In the genomic region with DNA sequence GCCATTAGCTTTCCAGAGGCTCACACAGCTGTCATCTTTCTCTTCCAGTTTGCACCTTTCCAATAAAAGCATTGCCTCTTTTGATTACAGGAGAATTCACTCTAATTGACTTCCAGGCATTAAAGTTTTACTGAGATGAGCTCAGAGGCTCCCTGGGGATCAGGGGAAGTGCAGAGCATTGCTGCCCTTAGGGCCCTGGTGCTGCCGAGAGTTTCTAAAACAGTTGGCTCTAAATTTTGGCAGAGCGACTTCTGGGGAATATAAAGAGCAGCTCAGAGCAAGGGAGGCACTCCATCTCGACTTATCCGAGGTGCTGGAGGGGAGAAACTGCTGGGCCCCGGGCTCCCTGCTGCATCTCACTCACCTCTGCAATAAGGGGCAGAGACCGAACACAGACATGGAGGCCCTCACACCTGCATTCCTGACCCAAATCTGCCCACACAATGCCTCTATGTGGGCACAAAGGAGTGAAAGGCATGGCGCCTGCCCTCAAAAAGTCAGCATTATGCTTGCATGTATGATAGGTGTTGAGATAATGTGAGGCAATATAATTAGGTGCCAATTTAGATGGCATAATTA, we compare ENCODE assay signal across 14 cellular contexts.
"Had no signal": no experiment of that assay in that cellular context is flagged by ENCODE, and none has a peak within 500 bp of the region (broad histone marks: within the 10 kb centered on the region; RNA-seq: fewer than 3 reads in every experiment).

No MANE protein-coding gene starts in this region.

- H3K4me3 ChIP-seq: esophagus muscularis mucosa, heart right ventricle, left lung, skin epidermis, thyroid gland had no signal

- H3K27me3 ChIP-seq: left lung, thyroid gland had no signal

- H3K4me1 ChIP-seq: esophagus muscularis mucosa, heart right ventricle, left lung, thyroid gland had no signal

- H3K36me3 ChIP-seq: esophagus muscularis mucosa, heart right ventricle, left lung, thyroid gland had no signal

- ATAC-seq: activated CD8-positive, alpha-beta memory T cell treated with anti-CD3 and anti-CD28 coated beads, Interleukin-2, amount 10 ng/mL, durations not matched to agents 7 days and 5 days; activated naive CD4-positive, alpha-beta T cell treated with anti-CD3 and anti-CD28 coated beads, Interleukin-2, amount 50 U/mL, for 72 hours; heart right ventricle; left lung had no signal

- H3K9me3 ChIP-seq: esophagus muscularis mucosa, heart right ventricle, left lung, thyroid gland had no signal

- H3K27ac ChIP-seq: esophagus muscularis mucosa, heart right ventricle, left lung, skin epidermis, thyroid gland had no signal

- DNase-seq: activated CD4-positive, alpha-beta T cell treated with anti-CD3 and anti-CD28 coated beads, Interleukin-2, amount 50 U/mL, for 48 hours; activated CD4-positive, CD25-positive, alpha-beta regulatory T cell treated with anti-CD3 and anti-CD28 coated beads, Interleukin-2, amount 50 U/mL, for 72 hours; activated CD8-positive, alpha-beta memory T cell treated with anti-CD3 and anti-CD28 coated beads, Interleukin-2, amount 10 ng/mL, durations not matched to agents 7 days and 5 days; activated effector memory CD4-positive, alpha-beta T cell treated with Interleukin-2 at 50 U/mL for 16 hours; activated T-cell treated with anti-CD3 and anti-CD28 coated beads, Interleukin-2, amount 50 U/mL, for 24 hours; amniotic stem cell; foreskin melanocyte; heart right ventricle; left lung; retina; thyroid gland had no signal
